11 cellular contexts compared by ENCODE assay signal in genomic region chr12:110704750-110705149, GRCh38. TPM values are rescaled to one million over a fixed set of nuclear protein-coding genes. Genes with fewer than 3 reads are reported as not detected.
DNase-seq lines count a peak whose midpoint lies in the region; ATAC-seq and TF ChIP-seq lines count a peak whose summit lies in the region.
"Had no signal": no experiment of that assay in that cellular context is flagged by ENCODE, and none has a peak within 500 bp of the region (broad histone marks: within the 10 kb centered on the region; RNA-seq: fewer than 3 reads in every experiment).

No MANE protein-coding gene starts in this region.

- no peak for DNase-seq in activated naive CD8-positive, alpha-beta T cell treated with anti-CD3 and anti-CD28 coated beads, Interleukin-2, amount 10 ng/mL, durations not matched to agents 7 days and 5 days
- no peak for DNase-seq in activated naive CD8-positive, alpha-beta T cell treated with anti-CD3 and anti-CD28 coated beads for 36 hours
- peak; percentile 16 to 53 for DNase-seq in NCI-H526 (lab: John Stamatoyannopoulos, UW)
- DNase-seq in endodermal cell: peak; percentile 81
- DNase-seq in type B pancreatic cell (ENCODE audit: extremely low spot score, unreplicated experiment): no peak
- DNase-seq in GOT3 (lab: John Stamatoyannopoulos, UW): no peak
- no peak for DNase-seq in uterus
- DNase-seq: KBM-7; lower lobe of right lung; stimulated activated CD4-positive, alpha-beta T cell treated with anti-CD3 and anti-CD28 coated beads, Interleukin-4, amount 100 ng/mL, for 1 hour had no signal

- peaks cover 3% of the 10 kb centered on the region for H3K36me3 Mint-ChIP-seq in activated naive CD8-positive, alpha-beta T cell treated with anti-CD3 and anti-CD28 coated beads, Interleukin-2, amount 10 ng/mL, durations not matched to agents 7 days and 5 days
- no peaks in the 10 kb centered on the region for H3K36me3 Mint-ChIP-seq in activated naive CD8-positive, alpha-beta T cell treated with anti-CD3 and anti-CD28 coated beads for 36 hours
- H3K36me3 Mint-ChIP-seq in endodermal cell (ENCODE audit: low read depth) (peaks cover 2% of the 10 kb centered on the region), type B pancreatic cell (peaks cover 5% of the 10 kb centered on the region)

- H3K27me3 Mint-ChIP-seq in activated naive CD8-positive, alpha-beta T cell treated with anti-CD3 and anti-CD28 coated beads, Interleukin-2, amount 10 ng/mL, durations not matched to agents 7 days and 5 days: peaks cover 2% of the 10 kb centered on the region
- no peaks in the 10 kb centered on the region for H3K27me3 Mint-ChIP-seq in activated naive CD8-positive, alpha-beta T cell treated with anti-CD3 and anti-CD28 coated beads for 36 hours
- H3K27me3 Mint-ChIP-seq in endodermal cell (ENCODE audit: insufficient read depth): no peaks in the 10 kb centered on the region
- H3K27me3 Mint-ChIP-seq in type B pancreatic cell: no peaks in the 10 kb centered on the region

- intact Hi-C loops in uterus (cut with DNase I; ENCODE audit: low total_unique reads): no loop called here

- TF ChIP-seq POLR2A in uterus (IDR thresholded peaks at IDR 0.05): no peak

- peaks cover 4% of the 10 kb centered on the region for H3K4me1 Mint-ChIP-seq in activated naive CD8-positive, alpha-beta T cell treated with anti-CD3 and anti-CD28 coated beads, Interleukin-2, amount 10 ng/mL, durations not matched to agents 7 days and 5 days
- peaks cover 1% of the 10 kb centered on the region for H3K4me1 Mint-ChIP-seq in activated naive CD8-positive, alpha-beta T cell treated with anti-CD3 and anti-CD28 coated beads for 36 hours
- no peaks in the 10 kb centered on the region for H3K4me1 Mint-ChIP-seq in endodermal cell
- no peaks in the 10 kb centered on the region for H3K4me1 Mint-ChIP-seq in type B pancreatic cell (ENCODE audit: unreplicated experiment)

- peaks cover 2% of the 10 kb centered on the region for H3K9me3 Mint-ChIP-seq in activated naive CD8-positive, alpha-beta T cell treated with anti-CD3 and anti-CD28 coated beads, Interleukin-2, amount 10 ng/mL, durations not matched to agents 7 days and 5 days
- H3K9me3 Mint-ChIP-seq in activated naive CD8-positive, alpha-beta T cell treated with anti-CD3 and anti-CD28 coated beads for 36 hours: no peaks in the 10 kb centered on the region
- H3K9me3 Mint-ChIP-seq in endodermal cell (no peaks in the 10 kb centered on the region), type B pancreatic cell (no peaks in the 10 kb centered on the region)

- WGBS in endodermal cell (ENCODE audit: insufficient coverage in 1 of 2, insufficient read length in 1 of 2), 2 experiments: 52 to 64% methylated on average over 5 of the region's 5 CpGs

- POLR2A ChIA-PET in activated naive CD8-positive, alpha-beta T cell treated with anti-CD3 and anti-CD28 coated beads, Interleukin-2, amount 10 ng/mL, durations not matched to agents 7 days and 5 days (lab: Charles Lee): no interaction called here

- no peaks in the 10 kb centered on the region for H3K9me3 ChIP-seq in endodermal cell (ENCODE audit: control insufficient read depth, low read length)
- no peaks in the 10 kb centered on the region for H3K9me3 ChIP-seq in uterus
- H3K9me3 ChIP-seq: lower lobe of right lung had no signal

- H3K27ac ChIP-seq in endodermal cell (ENCODE audit: low read depth, low read length) (no peak overlapping the region), uterus (no peak overlapping the region)
- H3K27ac ChIP-seq: lower lobe of right lung had no signal

- ATAC-seq in activated naive CD8-positive, alpha-beta T cell treated with anti-CD3 and anti-CD28 coated beads, Interleukin-2, amount 10 ng/mL, durations not matched to agents 7 days and 5 days (ENCODE audit: low read depth): peak; percentile 42
- ATAC-seq in GM21515 (IDR thresholded peaks at IDR 0.05; ENCODE audit: unreplicated experiment): no peak
- ATAC-seq: lower lobe of right lung had no signal

- no peak overlapping the region for H3K4me3 Mint-ChIP-seq in activated naive CD8-positive, alpha-beta T cell treated with anti-CD3 and anti-CD28 coated beads, Interleukin-2, amount 10 ng/mL, durations not matched to agents 7 days and 5 days
- no peak overlapping the region for H3K4me3 Mint-ChIP-seq in activated naive CD8-positive, alpha-beta T cell treated with anti-CD3 and anti-CD28 coated beads for 36 hours
- H3K4me3 Mint-ChIP-seq in endodermal cell: no peak overlapping the region
- H3K4me3 Mint-ChIP-seq in type B pancreatic cell: no peak overlapping the region

- H3K27me3 ChIP-seq in endodermal cell (ENCODE audit: control insufficient read depth, insufficient read depth, low read length, poor library complexity, severe bottlenecking): no peaks in the 10 kb centered on the region
- H3K27me3 ChIP-seq in uterus: no peaks in the 10 kb centered on the region

- no peak overlapping the region for H3K9ac ChIP-seq in endodermal cell (ENCODE audit: extremely low read depth, low read length, poor library complexity, severe bottlenecking)

- no peak overlapping the region for H3K4me3 ChIP-seq in endodermal cell (ENCODE audit: low read length)
- H3K4me3 ChIP-seq in uterus: no peak overlapping the region
- H3K4me3 ChIP-seq: lower lobe of right lung had no signal

- no peak overlapping the region for H3K27ac Mint-ChIP-seq in activated naive CD8-positive, alpha-beta T cell treated with anti-CD3 and anti-CD28 coated beads, Interleukin-2, amount 10 ng/mL, durations not matched to agents 7 days and 5 days
- no peak overlapping the region for H3K27ac Mint-ChIP-seq in activated naive CD8-positive, alpha-beta T cell treated with anti-CD3 and anti-CD28 coated beads for 36 hours
- H3K27ac Mint-ChIP-seq in endodermal cell (no peak overlapping the region), type B pancreatic cell (no peak overlapping the region)

- H3K4me1 ChIP-seq in endodermal cell (ENCODE audit: control insufficient read depth, insufficient read depth, low read length) (no peaks in the 10 kb centered on the region), uterus (no peaks in the 10 kb centered on the region)
- H3K4me1 ChIP-seq: lower lobe of right lung had no signal

- peak; percentile 72 for TF ChIP-seq CTCF in endodermal cell (conservative IDR thresholded peaks at IDR 0.05)
- peak; percentile 33 for TF ChIP-seq CTCF in type B pancreatic cell (conservative IDR thresholded peaks at IDR 0.05)
- TF ChIP-seq CTCF in uterus (IDR thresholded peaks at IDR 0.05): no peak

- no peaks in the 10 kb centered on the region for H3K36me3 ChIP-seq in endodermal cell (ENCODE audit: control insufficient read depth, insufficient read depth, low read length)
- H3K36me3 ChIP-seq in uterus: no peaks in the 10 kb centered on the region
- H3K36me3 ChIP-seq: lower lobe of right lung had no signal

RNA-seq across cellular contexts. Expression of gene HVCN1, which starts 15.8 kb away (rescaled TPM):
- 10 to 100 TPM; 20.3 to 21.0 TPM for total RNA-seq in activated naive CD8-positive, alpha-beta T cell treated with anti-CD3 and anti-CD28 coated beads, Interleukin-2, amount 10 ng/mL, durations not matched to agents 7 days and 5 days
- 10 to 100 TPM; 47.4 to 49.1 TPM for total RNA-seq in activated naive CD8-positive, alpha-beta T cell treated with anti-CD3 and anti-CD28 coated beads for 36 hours
- total RNA-seq in endodermal cell (1 to 10 TPM; 8.8 to 9.5 TPM), type B pancreatic cell (ENCODE audit: low replicate concordance) (0.64 and 3.1 TPM in 2 replicates), uterus (10 to 100 TPM in 3 of 4 donors, 1 to 10 TPM in 1; 3.8 to 18.1 (median 14.0) TPM)
- 9.3 TPM for polyA plus RNA-seq in endodermal cell (2013, experiment 1 of 2)
- polyA plus RNA-seq in endodermal cell (2013, experiment 2 of 2): 7.7 TPM

RNA-seq across cellular contexts. Expression of gene PPP1CC, which starts 37.9 kb away (rescaled TPM):
- total RNA-seq in activated naive CD8-positive, alpha-beta T cell treated with anti-CD3 and anti-CD28 coated beads, Interleukin-2, amount 10 ng/mL, durations not matched to agents 7 days and 5 days: 100 to 1,000 TPM; 156 to 160 TPM
- total RNA-seq in activated naive CD8-positive, alpha-beta T cell treated with anti-CD3 and anti-CD28 coated beads for 36 hours: 100 to 1,000 TPM; 260 to 270 TPM
- total RNA-seq in endodermal cell (100 to 1,000 TPM; 179 to 201 TPM), type B pancreatic cell (ENCODE audit: low replicate concordance) (135 and 174 TPM in 2 replicates), uterus (100 to 1,000 TPM; 110 to 224 (median 134) TPM)
- 278 TPM for polyA plus RNA-seq in endodermal cell (2013, experiment 1 of 2)
- polyA plus RNA-seq in endodermal cell (2013, experiment 2 of 2): 253 TPM

Comparison
In these comparisons a context has a peak if more than half of its experiments do, and no peak if none do; other contexts are left out.
1. DNase-seq: peak in NCI-H526 (2 of 2) and endodermal cell (single experiment); none in activated naive CD8-positive, alpha-beta T cell treated with anti-CD3 and anti-CD28 coated beads, Interleukin-2, amount 10 ng/mL, durations not matched to agents 7 days and 5 days (single experiment), activated naive CD8-positive, alpha-beta T cell treated with anti-CD3 and anti-CD28 coated beads for 36 hours (single experiment), type B pancreatic cell (single experiment), GOT3 (single experiment) and uterus (0 of 2).
2. CTCF ChIP-seq: peak in endodermal cell (single experiment) and type B pancreatic cell (single experiment); none in uterus (0 of 4).